18 cellular contexts compared by ENCODE assay signal in genomic region chr10:29370092-29370611, GRCh38.
DNase-seq lines count a peak whose midpoint lies in the region; ATAC-seq and TF ChIP-seq lines count a peak whose summit lies in the region.
"Had no signal": no experiment of that assay in that cellular context is flagged by ENCODE, and none has a peak within 500 bp of the region (broad histone marks: within the 10 kb centered on the region; RNA-seq: fewer than 3 reads in every experiment).

No MANE protein-coding gene starts in this region.

- no peaks in the 10 kb centered on the region for H3K79me2 ChIP-seq in smooth muscle cell (ENCODE audit: low read depth)

- peak overlapping the region; percentile 81 for H3K4me2 ChIP-seq in smooth muscle cell

- no peaks in the 10 kb centered on the region for H4K20me1 ChIP-seq in smooth muscle cell (ENCODE audit: low read depth)

- no peaks in the 10 kb centered on the region for H3K27me3 ChIP-seq in smooth muscle cell (ENCODE audit: low read depth)

- H3K9ac ChIP-seq in smooth muscle cell (ENCODE audit: low read depth), result no peak overlapping the region

- peak overlapping the region; percentile 31 for H3K4me3 ChIP-seq in smooth muscle cell
- H3K4me3 ChIP-seq: suprapubic skin had no signal

- no peaks in the 10 kb centered on the region for H3K4me1 ChIP-seq in smooth muscle cell (ENCODE audit: low read depth)
- H3K4me1 ChIP-seq: suprapubic skin had no signal

- peak; percentile 36 for DNase-seq in LHCN-M2 (ENCODE audit: low read depth)
- DNase-seq in cerebellar cortex (ENCODE audit: low spot score), result peak; percentile 82
- DNase-seq in myocyte (ENCODE audit: low read depth), result peak; percentile 25
- DNase-seq in smooth muscle cell (lab: John Stamatoyannopoulos, UW; ENCODE audit: unreplicated experiment), result peak; percentile 38
- DNase-seq in NCI-H146 (lab: John Stamatoyannopoulos, UW), result no peak
- DNase-seq: activated CD4-positive, CD25-positive, alpha-beta regulatory T cell; activated CD8-positive, alpha-beta T cell treated with anti-CD3 and anti-CD28 coated beads for 36 hours; activated gamma-delta T cell; CD4-positive, alpha-beta memory T cell; dermis blood vessel endothelial cell; foreskin fibroblast; hypothalamus; NCI-H2171; NCI-H748 treated with DMSO at 0.1 percent for 48 hours had no signal

- ATAC-seq in GM21576 (IDR thresholded peaks at IDR 0.05; ENCODE audit: unreplicated experiment) (no peak), GM18873 (IDR thresholded peaks at IDR 0.05; ENCODE audit: low FRiP score, unreplicated experiment) (no peak)
- ATAC-seq: activated CD8-positive, alpha-beta T cell treated with anti-CD3 and anti-CD28 coated beads for 36 hours; Right ventricle myocardium inferior had no signal

- H3K36me3 ChIP-seq in smooth muscle cell (ENCODE audit: low read depth), result no peaks in the 10 kb centered on the region
- H3K36me3 ChIP-seq: suprapubic skin had no signal

- H2AFZ ChIP-seq in smooth muscle cell (ENCODE audit: low read depth), result peak overlapping the region; percentile 4

- H3K27ac ChIP-seq in smooth muscle cell (ENCODE audit: low read depth), result peak overlapping the region; percentile 66
- H3K27ac ChIP-seq: suprapubic skin had no signal

- 19% methylated on average over 12 of the region's 12 CpGs for WGBS in smooth muscle cell (ENCODE audit: low lambda C conversion rate)

- H3F3A ChIP-seq in smooth muscle cell (ENCODE audit: low read depth), result peaks cover 4% of the 10 kb centered on the region

- TF ChIP-seq CTCF in smooth muscle cell (IDR thresholded peaks at IDR 0.05; ENCODE audit: borderline replicate concordance, insufficient read depth, poor library complexity, severe bottlenecking), result no peak

- no peaks in the 10 kb centered on the region for H3K9me3 ChIP-seq in smooth muscle cell (replicated peaks; ENCODE audit: low read depth)
- H3K9me3 ChIP-seq: suprapubic skin had no signal
